In the genomic region with DNA sequence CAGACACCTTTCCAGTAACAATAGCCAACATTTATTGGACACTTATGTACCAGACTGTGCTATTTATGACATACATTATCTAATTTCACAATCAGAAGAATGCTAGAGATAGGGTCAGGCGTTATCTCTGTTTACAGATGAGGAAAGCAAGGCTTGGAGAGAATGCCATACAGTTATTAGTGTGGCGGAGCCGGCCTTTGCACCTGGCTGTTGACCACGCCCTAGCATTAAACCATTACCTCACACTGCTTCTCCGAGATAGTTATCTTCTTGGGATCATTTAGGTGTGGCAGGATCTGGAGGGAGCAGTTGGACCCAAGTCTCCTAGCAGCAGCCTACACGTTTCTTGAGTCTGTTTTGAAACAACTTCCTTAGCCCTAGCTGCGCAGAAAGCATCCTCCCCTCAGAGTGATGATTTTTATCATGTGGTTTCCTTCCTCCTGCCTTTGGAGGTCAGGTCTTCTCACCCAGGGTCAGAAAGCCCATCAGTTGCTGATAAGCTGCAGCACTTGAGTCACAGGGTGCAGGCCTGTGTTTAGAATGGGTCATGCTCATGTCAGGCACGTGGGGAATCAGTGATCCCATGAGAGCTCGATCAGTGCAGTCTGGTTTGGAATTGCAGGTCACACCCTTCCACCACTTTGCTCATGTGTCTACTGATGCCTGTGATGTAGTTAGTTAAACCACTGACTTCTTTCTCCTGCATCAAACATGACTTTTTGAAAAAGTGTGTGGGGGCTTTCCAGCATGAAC, we compare ENCODE assay signal across 1 cellular context.
TF ChIP-seq lines count a peak whose summit lies in the region.

No MANE protein-coding gene starts in this region.

TF ChIP-seq in K562, 482 proteins besides CTCF, POLR2A, EP300 and RAD21 (continued from another document and continues in another):
- TF ChIP-seq ATF4 (CRISPR knock-in tag; IDR thresholded peaks at IDR 0.05), result no peak
- no peak for TF ChIP-seq SRSF9 (IDR thresholded peaks at IDR 0.05; ENCODE audit: borderline replicate concordance, low read depth, low read length)
- peak; percentile 65 for TF ChIP-seq TAF9B (IDR thresholded peaks at IDR 0.05; ENCODE audit: partially characterized antibody)
- no peak for TF ChIP-seq PHF20 (IDR thresholded peaks at IDR 0.05; ENCODE audit: partially characterized antibody)
- TF ChIP-seq ZSCAN29 (IDR thresholded peaks at IDR 0.05), result no peak
- TF ChIP-seq ZNF408 (CRISPR knock-in tag; IDR thresholded peaks at IDR 0.05; ENCODE audit: low read depth), result no peak
- TF ChIP-seq PRMT5 (CRISPR knock-in tag; IDR thresholded peaks at IDR 0.05), result no peak
- TF ChIP-seq HDGF (IDR thresholded peaks at IDR 0.05), result no peak
- 0 out of 2 replicates have a peak, but pooled peaks have one; percentile 5 for TF ChIP-seq ZNF239 (CRISPR knock-in tag; IDR thresholded peaks at IDR 0.05)
- TF ChIP-seq ZC3H4 (CRISPR knock-in tag; IDR thresholded peaks at IDR 0.05; ENCODE audit: borderline replicate concordance), result no peak
- TF ChIP-seq, protein P1, sequence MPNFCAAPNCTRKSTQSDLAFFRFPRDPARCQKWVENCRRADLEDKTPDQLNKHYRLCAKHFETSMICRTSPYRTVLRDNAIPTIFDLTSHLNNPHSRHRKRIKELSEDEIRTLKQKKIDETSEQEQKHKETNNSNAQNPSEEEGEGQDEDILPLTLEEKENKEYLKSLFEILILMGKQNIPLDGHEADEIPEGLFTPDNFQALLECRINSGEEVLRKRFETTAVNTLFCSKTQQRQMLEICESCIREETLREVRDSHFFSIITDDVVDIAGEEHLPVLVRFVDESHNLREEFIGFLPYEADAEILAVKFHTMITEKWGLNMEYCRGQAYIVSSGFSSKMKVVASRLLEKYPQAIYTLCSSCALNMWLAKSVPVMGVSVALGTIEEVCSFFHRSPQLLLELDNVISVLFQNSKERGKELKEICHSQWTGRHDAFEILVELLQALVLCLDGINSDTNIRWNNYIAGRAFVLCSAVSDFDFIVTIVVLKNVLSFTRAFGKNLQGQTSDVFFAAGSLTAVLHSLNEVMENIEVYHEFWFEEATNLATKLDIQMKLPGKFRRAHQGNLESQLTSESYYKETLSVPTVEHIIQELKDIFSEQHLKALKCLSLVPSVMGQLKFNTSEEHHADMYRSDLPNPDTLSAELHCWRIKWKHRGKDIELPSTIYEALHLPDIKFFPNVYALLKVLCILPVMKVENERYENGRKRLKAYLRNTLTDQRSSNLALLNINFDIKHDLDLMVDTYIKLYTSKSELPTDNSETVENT (CRISPR knock-in tag; IDR thresholded peaks at IDR 0.05), result no peak
- TF ChIP-seq PHB2 (IDR thresholded peaks at IDR 0.05; ENCODE audit: low read depth), result no peak
- 0 out of 4 replicates have a peak, but pooled peaks of 1 of the 2 experiments have one; percentile 50 for TF ChIP-seq FOXK2 (conservative IDR thresholded peaks at IDR 0.05 in 1 of 2, IDR thresholded peaks at IDR 0.05 in 1 of 2; ENCODE audit: low read depth in 2 of 2)
- TF ChIP-seq HDAC6 (IDR thresholded peaks at IDR 0.05; ENCODE audit: low read depth, low read length), result no peak
- peak in 1 of 2 experiments; percentile 73; a peak in 1 of 4 replicates for TF ChIP-seq KDM4B (IDR thresholded peaks at IDR 0.05; ENCODE audit: borderline replicate concordance in 2 of 2, low read depth in 1 of 2)
- TF ChIP-seq, protein P2, sequence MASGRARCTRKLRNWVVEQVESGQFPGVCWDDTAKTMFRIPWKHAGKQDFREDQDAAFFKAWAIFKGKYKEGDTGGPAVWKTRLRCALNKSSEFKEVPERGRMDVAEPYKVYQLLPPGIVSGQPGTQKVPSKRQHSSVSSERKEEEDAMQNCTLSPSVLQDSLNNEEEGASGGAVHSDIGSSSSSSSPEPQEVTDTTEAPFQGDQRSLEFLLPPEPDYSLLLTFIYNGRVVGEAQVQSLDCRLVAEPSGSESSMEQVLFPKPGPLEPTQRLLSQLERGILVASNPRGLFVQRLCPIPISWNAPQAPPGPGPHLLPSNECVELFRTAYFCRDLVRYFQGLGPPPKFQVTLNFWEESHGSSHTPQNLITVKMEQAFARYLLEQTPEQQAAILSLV (tag; IDR thresholded peaks at IDR 0.05), result no peak
- TF ChIP-seq, protein P3, sequence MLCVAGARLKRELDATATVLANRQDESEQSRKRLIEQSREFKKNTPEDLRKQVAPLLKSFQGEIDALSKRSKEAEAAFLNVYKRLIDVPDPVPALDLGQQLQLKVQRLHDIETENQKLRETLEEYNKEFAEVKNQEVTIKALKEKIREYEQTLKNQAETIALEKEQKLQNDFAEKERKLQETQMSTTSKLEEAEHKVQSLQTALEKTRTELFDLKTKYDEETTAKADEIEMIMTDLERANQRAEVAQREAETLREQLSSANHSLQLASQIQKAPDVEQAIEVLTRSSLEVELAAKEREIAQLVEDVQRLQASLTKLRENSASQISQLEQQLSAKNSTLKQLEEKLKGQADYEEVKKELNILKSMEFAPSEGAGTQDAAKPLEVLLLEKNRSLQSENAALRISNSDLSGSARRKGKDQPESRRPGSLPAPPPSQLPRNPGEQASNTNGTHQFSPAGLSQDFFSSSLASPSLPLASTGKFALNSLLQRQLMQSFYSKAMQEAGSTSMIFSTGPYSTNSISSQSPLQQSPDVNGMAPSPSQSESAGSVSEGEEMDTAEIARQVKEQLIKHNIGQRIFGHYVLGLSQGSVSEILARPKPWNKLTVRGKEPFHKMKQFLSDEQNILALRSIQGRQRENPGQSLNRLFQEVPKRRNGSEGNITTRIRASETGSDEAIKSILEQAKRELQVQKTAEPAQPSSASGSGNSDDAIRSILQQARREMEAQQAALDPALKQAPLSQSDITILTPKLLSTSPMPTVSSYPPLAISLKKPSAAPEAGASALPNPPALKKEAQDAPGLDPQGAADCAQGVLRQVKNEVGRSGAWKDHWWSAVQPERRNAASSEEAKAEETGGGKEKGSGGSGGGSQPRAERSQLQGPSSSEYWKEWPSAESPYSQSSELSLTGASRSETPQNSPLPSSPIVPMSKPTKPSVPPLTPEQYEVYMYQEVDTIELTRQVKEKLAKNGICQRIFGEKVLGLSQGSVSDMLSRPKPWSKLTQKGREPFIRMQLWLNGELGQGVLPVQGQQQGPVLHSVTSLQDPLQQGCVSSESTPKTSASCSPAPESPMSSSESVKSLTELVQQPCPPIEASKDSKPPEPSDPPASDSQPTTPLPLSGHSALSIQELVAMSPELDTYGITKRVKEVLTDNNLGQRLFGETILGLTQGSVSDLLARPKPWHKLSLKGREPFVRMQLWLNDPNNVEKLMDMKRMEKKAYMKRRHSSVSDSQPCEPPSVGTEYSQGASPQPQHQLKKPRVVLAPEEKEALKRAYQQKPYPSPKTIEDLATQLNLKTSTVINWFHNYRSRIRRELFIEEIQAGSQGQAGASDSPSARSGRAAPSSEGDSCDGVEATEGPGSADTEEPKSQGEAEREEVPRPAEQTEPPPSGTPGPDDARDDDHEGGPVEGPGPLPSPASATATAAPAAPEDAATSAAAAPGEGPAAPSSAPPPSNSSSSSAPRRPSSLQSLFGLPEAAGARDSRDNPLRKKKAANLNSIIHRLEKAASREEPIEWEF (CRISPR knock-in tag; IDR thresholded peaks at IDR 0.05), result no peak
- no peak for TF ChIP-seq GTF3C2 (IDR thresholded peaks at IDR 0.05; ENCODE audit: borderline replicate concordance, extremely low read depth, insufficient read length)
- TF ChIP-seq ETV5 (CRISPR knock-in tag; IDR thresholded peaks at IDR 0.05; ENCODE audit: low read depth), result peak; percentile 57; the same call in 1 of the 2 replicates
- no peak for TF ChIP-seq CAMTA2 (CRISPR knock-in tag; conservative IDR thresholded peaks at IDR 0.05)
- TF ChIP-seq RBM17 (IDR thresholded peaks at IDR 0.05; ENCODE audit: borderline replicate concordance, low read depth, low read length), result no peak
- no peak for TF ChIP-seq NCOA4 (IDR thresholded peaks at IDR 0.05; ENCODE audit: partially characterized antibody)
- no peak for TF ChIP-seq ZNF41 (CRISPR knock-in tag; conservative IDR thresholded peaks at IDR 0.05)
- no peak for TF ChIP-seq STAT5B (CRISPR knock-in tag; IDR thresholded peaks at IDR 0.05)
- TF ChIP-seq ETS1 (conservative IDR thresholded peaks at IDR 0.05; ENCODE audit: control insufficient read depth, low read depth, low read length), result no peak
- TF ChIP-seq USF2 (CRISPR knock-in tag; IDR thresholded peaks at IDR 0.05), result peak; percentile 70; the same call in 1 of the 2 replicates
- no peak for TF ChIP-seq SIN3B (IDR thresholded peaks at IDR 0.05; ENCODE audit: low read depth)
- peak; percentile 59 for TF ChIP-seq USF1 (CRISPR knock-in tag; IDR thresholded peaks at IDR 0.05)
- TF ChIP-seq TEAD1 (CRISPR knock-in tag; IDR thresholded peaks at IDR 0.05), result peak in 1 of 2 experiments; percentile 56; a peak in 1 of 4 replicates
- TF ChIP-seq NFYB (IDR thresholded peaks at IDR 0.05; ENCODE audit: extremely low read depth, insufficient read length), result no peak
- TF ChIP-seq, protein P4, sequence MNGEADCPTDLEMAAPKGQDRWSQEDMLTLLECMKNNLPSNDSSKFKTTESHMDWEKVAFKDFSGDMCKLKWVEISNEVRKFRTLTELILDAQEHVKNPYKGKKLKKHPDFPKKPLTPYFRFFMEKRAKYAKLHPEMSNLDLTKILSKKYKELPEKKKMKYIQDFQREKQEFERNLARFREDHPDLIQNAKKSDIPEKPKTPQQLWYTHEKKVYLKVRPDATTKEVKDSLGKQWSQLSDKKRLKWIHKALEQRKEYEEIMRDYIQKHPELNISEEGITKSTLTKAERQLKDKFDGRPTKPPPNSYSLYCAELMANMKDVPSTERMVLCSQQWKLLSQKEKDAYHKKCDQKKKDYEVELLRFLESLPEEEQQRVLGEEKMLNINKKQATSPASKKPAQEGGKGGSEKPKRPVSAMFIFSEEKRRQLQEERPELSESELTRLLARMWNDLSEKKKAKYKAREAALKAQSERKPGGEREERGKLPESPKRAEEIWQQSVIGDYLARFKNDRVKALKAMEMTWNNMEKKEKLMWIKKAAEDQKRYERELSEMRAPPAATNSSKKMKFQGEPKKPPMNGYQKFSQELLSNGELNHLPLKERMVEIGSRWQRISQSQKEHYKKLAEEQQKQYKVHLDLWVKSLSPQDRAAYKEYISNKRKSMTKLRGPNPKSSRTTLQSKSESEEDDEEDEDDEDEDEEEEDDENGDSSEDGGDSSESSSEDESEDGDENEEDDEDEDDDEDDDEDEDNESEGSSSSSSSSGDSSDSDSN (IDR thresholded peaks at IDR 0.05; ENCODE audit: borderline replicate concordance in 1 of 2, low read depth in 2 of 2, low read length in 2 of 2), result no peak
- no peak for TF ChIP-seq NR0B1 (IDR thresholded peaks at IDR 0.05; ENCODE audit: partially characterized antibody)
- peak; percentile 56; the same call in 1 of the 2 replicates for TF ChIP-seq NR2C1 (IDR thresholded peaks at IDR 0.05)
- TF ChIP-seq NR2C1 (tag; IDR thresholded peaks at IDR 0.05), result peak; percentile 90
- no peak for TF ChIP-seq RFX7 (CRISPR knock-in tag; IDR thresholded peaks at IDR 0.05)
